Comparison of ENCODE assay signal across 8 cellular contexts in genomic region chr17:21376835-21377690, GRCh38. TPM values are rescaled to one million over a fixed set of nuclear protein-coding genes. Genes with fewer than 3 reads are reported as not detected.
DNase-seq lines count a peak whose midpoint lies in the region; ATAC-seq, FAIRE-seq and TF ChIP-seq lines count a peak whose summit lies in the region.

No MANE protein-coding gene starts in this region.

- H3K9me1 ChIP-seq in IMR-90 (ENCODE audit: insufficient read depth, low read length) (no peaks in the 10 kb centered on the region), endothelial cell of umbilical vein (replicated peaks; ENCODE audit: control insufficient read depth, extremely low read depth, insufficient read depth, low read length) (no peaks in the 10 kb centered on the region)

- no peak overlapping the region for H2BK5ac ChIP-seq in IMR-90 (ENCODE audit: low read depth, low read length, poor library complexity, severe bottlenecking)

- H3K4me3 ChIP-seq in IMR-90 (ENCODE audit: insufficient read depth, low read depth, low read length) = peak overlapping the region; percentile 34
- peak overlapping the region; percentile 7 to 31 (median 11) for H3K4me3 ChIP-seq in endothelial cell of umbilical vein (replicated peaks in 1 of 3; ENCODE audit: insufficient read depth in 1 of 3, low read depth in 1 of 3, low read length in 3 of 3)
- H3K4me3 ChIP-seq in muscle layer of duodenum (ENCODE audit: low read depth in 1 of 2, low read length in 2 of 2) = peak overlapping the region; percentile 37 to 67

- H3K9ac ChIP-seq in IMR-90 (ENCODE audit: low read depth, low read length) (no peak overlapping the region), endothelial cell of umbilical vein (replicated peaks; ENCODE audit: extremely low read depth, insufficient read depth, low read length) (no peak overlapping the region)

- H4K5ac ChIP-seq in IMR-90 (ENCODE audit: low read depth, low read length) = no peak overlapping the region

- H3K56ac ChIP-seq in IMR-90 (ENCODE audit: extremely low read depth, insufficient read depth, low read length) = no peak overlapping the region

- H3K4me2 ChIP-seq in IMR-90 (ENCODE audit: low read depth, low read length) = peak overlapping the region; percentile 66; the same call in 1 of the 2 replicates
- H3K4me2 ChIP-seq in endothelial cell of umbilical vein (ENCODE audit: insufficient read depth, low read length) = peak overlapping the region; percentile 57

- H2AFZ ChIP-seq in IMR-90 (replicated peaks; ENCODE audit: low read length, poor library complexity) = peak overlapping the region; percentile 84
- peak overlapping the region; percentile 69 for H2AFZ ChIP-seq in endothelial cell of umbilical vein (ENCODE audit: low read depth, low read length)

- H3K4me1 ChIP-seq in IMR-90 (ENCODE audit: control insufficient read depth, insufficient read depth, low read length) (peaks cover 4% of the 10 kb centered on the region; the same call in 1 of the 2 replicates), endothelial cell of umbilical vein (ENCODE audit: control insufficient read depth, extremely low read depth, insufficient read depth, low read length) (peaks cover 6% of the 10 kb centered on the region), muscle layer of duodenum (ENCODE audit: control insufficient read depth in 1 of 2, insufficient read depth in 2 of 2, low read length in 2 of 2) (peaks cover 3 to 38% of the 10 kb centered on the region in 2 donors)

- peak; percentile 57 for ATAC-seq in IMR-90 (ENCODE audit: low read depth)
- ATAC-seq in GM19023 (IDR thresholded peaks at IDR 0.05; ENCODE audit: unreplicated experiment) = no peak

- H2AK9ac ChIP-seq in IMR-90 (replicated peaks; ENCODE audit: low read depth, low read length, poor library complexity) = no peak overlapping the region

- H2BK20ac ChIP-seq in IMR-90 (ENCODE audit: low read depth, low read length) = no peak overlapping the region

- no peak for TF ChIP-seq RAD21 in IMR-90 (IDR thresholded peaks at IDR 0.05; ENCODE audit: low read length)

- no peak overlapping the region for H2BK15ac ChIP-seq in IMR-90 (ENCODE audit: low read depth, low read length)

- H3K14ac ChIP-seq in IMR-90 (replicated peaks; ENCODE audit: low read depth, low read length) = no peak overlapping the region

- no peak overlapping the region for H3K4ac ChIP-seq in IMR-90 (ENCODE audit: low read depth, low read length)

- no peak overlapping the region for H3K23ac ChIP-seq in IMR-90 (ENCODE audit: low read depth, low read length)

- H4K20me1 ChIP-seq in IMR-90 (ENCODE audit: insufficient read depth, low read length) = no peaks in the 10 kb centered on the region
- no peaks in the 10 kb centered on the region for H4K20me1 ChIP-seq in endothelial cell of umbilical vein (replicated peaks; ENCODE audit: control insufficient read depth, extremely low read depth, insufficient read depth, low read length)

- BruUV-seq in IMR-90 (replicated peaks; lab: Mats Ljungman, UMichigan) (no TSS peak), endothelial cell of umbilical vein (replicated peaks; lab: Mats Ljungman, UMichigan) (no TSS peak)

- H3K27me3 ChIP-seq in IMR-90 (ENCODE audit: control insufficient read depth, insufficient read depth, low read length) (peaks cover 69% of the 10 kb centered on the region), endothelial cell of umbilical vein (ENCODE audit: control insufficient read depth in 2 of 2, insufficient read depth in 2 of 2, low read length in 2 of 2) (peaks cover 6% of the 10 kb centered on the region in 2 experiments), muscle layer of duodenum (ENCODE audit: low read depth, low read length) (peaks cover 28% of the 10 kb centered on the region)

- no peak overlapping the region for H4K8ac ChIP-seq in IMR-90 (ENCODE audit: low read depth in 2 of 2, low read length in 2 of 2)

- TF ChIP-seq CTCF in IMR-90 (conservative IDR thresholded peaks at IDR 0.05; ENCODE audit: low read depth, low read length) (no peak), endothelial cell of umbilical vein (IDR thresholded peaks at IDR 0.05; ENCODE audit: extremely low read depth in 1 of 2, insufficient read depth in 1 of 2, low read depth in 1 of 2, low read length in 2 of 2) (no peak)

- CTCF ChIA-PET in IMR-90 (lab: Yijun Ruan, JAX) (no interaction called here), endothelial cell of umbilical vein (lab: Charles Lee) (interaction anchor here (1.2 kb wide), 2 partner anchors 9 to 22 kb away, joined by 3 read pairs; no protein-coding TSS in a partner anchor)

- in situ Hi-C loops in ACHN (cut with HindIII; ENCODE audit: low pct_ligation_motif_present, low pct_unique_long_range_greater_than_20kb, low sequenced_read_pairs) (no loop called here), IMR-90 (cut with MboI; ENCODE audit: low sequenced_read_pairs) (no loop called here)

- DNase-seq in ACHN (peak; percentile 11), IMR-90 (peak; percentile 8), endothelial cell of umbilical vein (ENCODE audit: low read depth, low spot score) (peak; percentile 10), NCI-H345 (lab: John Stamatoyannopoulos, UW) (no peak), GDM1 (lab: John Stamatoyannopoulos, UW) (no peak)
- DNase-seq in central memory CD4-positive, alpha-beta T cell = no peak

- no peak overlapping the region for H3K27ac ChIP-seq in IMR-90 (ENCODE audit: insufficient read depth, low read length)
- no peak overlapping the region for H3K27ac ChIP-seq in endothelial cell of umbilical vein (ENCODE audit: insufficient read depth, low read depth, low read length)
- no peak overlapping the region for H3K27ac ChIP-seq in muscle layer of duodenum (ENCODE audit: low read length)

- TF ChIP-seq POLR2A in IMR-90 (IDR thresholded peaks at IDR 0.05; ENCODE audit: low read depth, low read length) = no peak
- no peak for TF ChIP-seq POLR2A in endothelial cell of umbilical vein (IDR thresholded peaks at IDR 0.05; ENCODE audit: low read depth, low read length)

- H3K79me1 ChIP-seq in IMR-90 (ENCODE audit: low read depth in 1 of 2, low read length in 2 of 2) = no peaks in the 10 kb centered on the region

- no peak overlapping the region for H4K91ac ChIP-seq in IMR-90 (ENCODE audit: insufficient read depth, low read depth, low read length)

- WGBS in IMR-90 (ENCODE audit: extremely low coverage in 2 of 2, insufficient read length in 1 of 2), 2 experiments = 4% methylated on average over 31 of the region's 69 CpGs; no CpG with 5 or more reads in 1 of the 2 experiments

- H3K9me3 ChIP-seq in IMR-90 (ENCODE audit: control insufficient read depth, insufficient read depth, low read length) (no peaks in the 10 kb centered on the region), endothelial cell of umbilical vein (replicated peaks; ENCODE audit: control insufficient read depth, insufficient read depth, low read length) (no peaks in the 10 kb centered on the region), muscle layer of duodenum (ENCODE audit: control insufficient read depth in 1 of 2, low read length in 2 of 2) (no peaks in the 10 kb centered on the region)

- no peaks in the 10 kb centered on the region for H3K36me3 ChIP-seq in IMR-90 (ENCODE audit: control insufficient read depth, insufficient read depth, low read length)
- H3K36me3 ChIP-seq in endothelial cell of umbilical vein (ENCODE audit: control insufficient read depth in 2 of 2, extremely low read depth in 1 of 2, insufficient read depth in 2 of 2, low read length in 2 of 2) = no peaks in the 10 kb centered on the region
- H3K36me3 ChIP-seq in muscle layer of duodenum (ENCODE audit: control insufficient read depth in 1 of 2, insufficient read depth in 2 of 2, low read length in 2 of 2) = no peaks in the 10 kb centered on the region

- intact Hi-C loops in IMR-90 (cut with micrococcal nuclease) (no loop called here), endothelial cell of umbilical vein (cut with micrococcal nuclease) (loop anchor here (2.0 to 5.0 kb wide), 2 partner anchors 96 to 135 kb away; no protein-coding TSS in a partner anchor)

- POLR2A ChIA-PET in IMR-90 (lab: Charles Lee; ENCODE audit: unreplicated experiment) (no interaction called here), endothelial cell of umbilical vein (lab: Charles Lee) (no interaction called here)

- no peak overlapping the region for H3K18ac ChIP-seq in IMR-90 (ENCODE audit: low read depth, low read length)

- no peak overlapping the region for H2BK120ac ChIP-seq in IMR-90 (ENCODE audit: low read depth, low read length)

- H2AK5ac ChIP-seq in IMR-90 (ENCODE audit: low read depth, low read length) = no peak overlapping the region

- dilution Hi-C loops in IMR-90 (cut with HindIII; ENCODE audit: low sequenced_read_pairs, unreplicated experiment) = no loop called here
- dilution Hi-C loops in endothelial cell of umbilical vein (cut with MboI; ENCODE audit: extremely low pct_ligation_motif_present, low sequenced_read_pairs) = no loop called here

- H3K79me2 ChIP-seq in endothelial cell of umbilical vein (ENCODE audit: control insufficient read depth, insufficient read depth, low read length) = no peaks in the 10 kb centered on the region

- peak; percentile 52 for FAIRE-seq in endothelial cell of umbilical vein (lab: Jason Lieb, UNC)

TF ChIP-seq in IMR-90, 13 proteins besides CTCF, POLR2A, EP300 and RAD21 (continues in another document):
- TF ChIP-seq BHLHE40 (IDR thresholded peaks at IDR 0.05; ENCODE audit: low read depth, low read length) (no peak), MXI1 (IDR thresholded peaks at IDR 0.05; ENCODE audit: borderline replicate concordance, low read depth, low read length) (no peak), RFX5 (IDR thresholded peaks at IDR 0.05; ENCODE audit: low read depth, low read length) (no peak), RCOR1 (IDR thresholded peaks at IDR 0.05; ENCODE audit: insufficient replicate concordance, low read length) (no peak)

TF ChIP-seq in endothelial cell of umbilical vein, 7 proteins besides CTCF, POLR2A, EP300 and RAD21 (continues in another document):
- TF ChIP-seq FOS (IDR thresholded peaks at IDR 0.05; ENCODE audit: borderline replicate concordance, insufficient read depth, low read length) (no peak), EZH2 (IDR thresholded peaks at IDR 0.05; ENCODE audit: borderline replicate concordance, low read depth, low read length, severe bottlenecking) (peak; percentile 52)

RNA-seq across cellular contexts. Expression of gene KCNJ12, which starts 0.9 kb away (rescaled TPM):
- under 0.01 and 0.28 TPM in 2 replicates for total RNA-seq in IMR-90 (2012; rRNA removed)
- 0.10 and 0.13 TPM in 2 replicates for polyA plus RNA-seq in IMR-90 (2012; rRNA removed)
- 0.14 and 0.32 TPM in 2 replicates for polyA plus RNA-seq in IMR-90 (2012; cell fraction: cytosol; rRNA removed)
- 0.13 and 0.17 TPM in 2 replicates for polyA plus RNA-seq in IMR-90 (2012; cell fraction: nucleus; rRNA removed; ENCODE audit: low replicate concordance)
- 0.44 and 0.51 TPM in 2 replicates for total RNA-seq in endothelial cell of umbilical vein
- 0.19 and 0.21 TPM in 2 replicates for polyA plus RNA-seq in endothelial cell of umbilical vein
- 0.09 and 0.11 TPM in 2 replicates for polyA plus RNA-seq in endothelial cell of umbilical vein (2011; cell fraction: cytosol; rRNA removed)
- polyA plus RNA-seq in endothelial cell of umbilical vein (2011; cell fraction: nucleus; rRNA removed) = 0.10 and 0.14 TPM in 2 replicates
- polyA plus RNA-seq in endothelial cell of umbilical vein (2012) = 1.6 and 3.1 TPM in 2 replicates
- 0.38 and 0.41 TPM in 2 replicates for polyA minus RNA-seq in endothelial cell of umbilical vein
- 4.8 TPM for polyA minus RNA-seq in endothelial cell of umbilical vein (2011; cell fraction: cytosol; rRNA and poly(A)+ RNA removed)
- polyA minus RNA-seq in endothelial cell of umbilical vein (2011; cell fraction: nucleus; rRNA and poly(A)+ RNA removed) = 0.10 and 0.29 TPM in 2 replicates

Comparison
In these comparisons a context has a peak if more than half of its experiments do, and no peak if none do; other contexts are left out.
1. DNase-seq: peak in ACHN (single experiment), IMR-90 (single experiment) and endothelial cell of umbilical vein (single experiment); none in central memory CD4-positive, alpha-beta T cell (single experiment), NCI-H345 (single experiment) and GDM1 (single experiment).
2. Peak in every context shown above with its lines, with median percentiles within 50 percentile points of each other: H3K4me3 ChIP-seq.